ENCODE assay signal across 14 cellular contexts in the genomic region with DNA sequence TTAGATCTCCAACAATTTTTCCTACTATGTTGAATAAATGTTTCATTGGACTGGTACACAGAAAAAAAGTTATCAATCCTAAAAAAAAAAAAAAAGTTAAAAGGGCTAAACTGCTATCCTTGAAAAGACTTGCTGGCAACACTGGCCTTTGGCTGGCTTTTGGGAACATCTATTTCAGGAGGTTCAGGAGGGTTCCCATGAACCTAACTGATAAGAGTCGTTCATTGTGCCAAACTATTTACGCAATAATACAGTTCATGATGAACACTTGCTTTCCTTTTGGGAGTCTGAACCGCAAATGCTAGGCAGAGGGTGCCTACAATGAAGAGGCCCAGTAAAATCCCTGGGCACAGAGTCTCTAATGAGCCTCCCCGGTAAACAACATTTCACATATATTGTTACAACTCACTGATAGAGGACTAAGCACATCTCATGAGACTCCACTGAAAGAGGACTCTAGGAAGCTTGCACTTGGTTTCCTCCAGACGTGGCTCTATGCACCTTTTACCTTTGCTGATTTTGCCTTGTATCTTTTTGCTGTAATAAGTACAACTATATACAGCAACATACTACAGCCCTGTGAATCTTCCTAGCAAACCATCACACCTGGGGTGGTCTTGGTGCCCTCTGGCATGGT.
"Had no signal": no experiment of that assay in that cellular context is flagged by ENCODE, and none has a peak within 500 bp of the region (broad histone marks: within the 10 kb centered on the region; RNA-seq: fewer than 3 reads in every experiment).

No MANE protein-coding gene starts in this region.

- H3K9me3 ChIP-seq: sigmoid colon, spleen, thyroid gland, uterus had no signal

- H3K27me3 Mint-ChIP-seq: activated CD4-positive, alpha-beta T cell treated with anti-CD3 and anti-CD28 coated beads, Interleukin-2, amount 10 ng/mL, durations not matched to agents 7 days and 5 days; activated naive CD8-positive, alpha-beta T cell; naive B cell; stimulated activated naive CD8-positive, alpha-beta T cell treated with anti-CD3 and anti-CD28 coated beads, Interleukin-15, amount 100 ng/mL, for 72 hours had no signal

- H3K36me3 ChIP-seq: thyroid gland, uterus had no signal

- H3K27me3 ChIP-seq: sigmoid colon, spleen, thyroid gland, uterus had no signal

- H3K4me1 Mint-ChIP-seq: activated CD4-positive, alpha-beta T cell treated with anti-CD3 and anti-CD28 coated beads, Interleukin-2, amount 10 ng/mL, durations not matched to agents 7 days and 5 days; immature natural killer cell; naive B cell; stimulated activated naive CD8-positive, alpha-beta T cell treated with anti-CD3 and anti-CD28 coated beads, Interleukin-15, amount 100 ng/mL, for 72 hours had no signal

- H3K4me3 Mint-ChIP-seq: activated CD4-positive, alpha-beta T cell treated with anti-CD3 and anti-CD28 coated beads, Interleukin-2, amount 10 ng/mL, durations not matched to agents 7 days and 5 days; activated naive CD8-positive, alpha-beta T cell; activated T-cell treated with anti-CD3 and anti-CD28 coated beads, Interleukin-2, amount 50 U/mL, for 72 hours; immature natural killer cell; naive B cell; stimulated activated naive CD8-positive, alpha-beta T cell treated with anti-CD3 and anti-CD28 coated beads, Interleukin-15, amount 100 ng/mL, for 72 hours had no signal

- H3K27ac ChIP-seq: sigmoid colon, SK-N-MC, spleen, thyroid gland, uterus had no signal

- H3K4me3 ChIP-seq: sigmoid colon, SK-N-MC, spleen, thyroid gland, uterus had no signal

- H3K9me3 Mint-ChIP-seq: activated CD4-positive, alpha-beta T cell treated with anti-CD3 and anti-CD28 coated beads, Interleukin-2, amount 10 ng/mL, durations not matched to agents 7 days and 5 days; activated T-cell treated with anti-CD3 and anti-CD28 coated beads, Interleukin-2, amount 50 U/mL, for 72 hours; immature natural killer cell; naive B cell; stimulated activated naive CD8-positive, alpha-beta T cell treated with anti-CD3 and anti-CD28 coated beads, Interleukin-15, amount 100 ng/mL, for 72 hours had no signal

- ATAC-seq: activated T-cell treated with anti-CD3 and anti-CD28 coated beads, Interleukin-2, amount 50 U/mL, for 72 hours; left colon; stimulated activated naive CD8-positive, alpha-beta T cell treated with anti-CD3 and anti-CD28 coated beads, Interleukin-15, amount 100 ng/mL, for 72 hours had no signal

- H3K27ac Mint-ChIP-seq: activated CD4-positive, alpha-beta T cell treated with anti-CD3 and anti-CD28 coated beads, Interleukin-2, amount 10 ng/mL, durations not matched to agents 7 days and 5 days; activated naive CD8-positive, alpha-beta T cell; activated T-cell treated with anti-CD3 and anti-CD28 coated beads, Interleukin-2, amount 50 U/mL, for 72 hours; immature natural killer cell; naive B cell; stimulated activated naive CD8-positive, alpha-beta T cell treated with anti-CD3 and anti-CD28 coated beads, Interleukin-15, amount 100 ng/mL, for 72 hours had no signal

- DNase-seq: activated CD4-positive, alpha-beta T cell treated with anti-CD3 and anti-CD28 coated beads, Interleukin-2, amount 10 ng/mL, durations not matched to agents 7 days and 5 days; activated CD8-positive, alpha-beta memory T cell treated with anti-CD3 and anti-CD28 coated beads, Interleukin-2, amount 50 U/mL, for 48 hours; activated gamma-delta T cell; activated T-cell treated with anti-CD3 and anti-CD28 coated beads, Interleukin-2, amount 50 U/mL, for 72 hours; immature natural killer cell; left colon; naive B cell; sigmoid colon; spleen; stimulated activated naive CD8-positive, alpha-beta T cell treated with anti-CD3 and anti-CD28 coated beads, Interleukin-15, amount 100 ng/mL, for 72 hours; thyroid gland; uterus had no signal

- H3K4me1 ChIP-seq: sigmoid colon, spleen, thyroid gland, uterus had no signal
